ENCODE assay signal across 1 cellular context in the genomic region with DNA sequence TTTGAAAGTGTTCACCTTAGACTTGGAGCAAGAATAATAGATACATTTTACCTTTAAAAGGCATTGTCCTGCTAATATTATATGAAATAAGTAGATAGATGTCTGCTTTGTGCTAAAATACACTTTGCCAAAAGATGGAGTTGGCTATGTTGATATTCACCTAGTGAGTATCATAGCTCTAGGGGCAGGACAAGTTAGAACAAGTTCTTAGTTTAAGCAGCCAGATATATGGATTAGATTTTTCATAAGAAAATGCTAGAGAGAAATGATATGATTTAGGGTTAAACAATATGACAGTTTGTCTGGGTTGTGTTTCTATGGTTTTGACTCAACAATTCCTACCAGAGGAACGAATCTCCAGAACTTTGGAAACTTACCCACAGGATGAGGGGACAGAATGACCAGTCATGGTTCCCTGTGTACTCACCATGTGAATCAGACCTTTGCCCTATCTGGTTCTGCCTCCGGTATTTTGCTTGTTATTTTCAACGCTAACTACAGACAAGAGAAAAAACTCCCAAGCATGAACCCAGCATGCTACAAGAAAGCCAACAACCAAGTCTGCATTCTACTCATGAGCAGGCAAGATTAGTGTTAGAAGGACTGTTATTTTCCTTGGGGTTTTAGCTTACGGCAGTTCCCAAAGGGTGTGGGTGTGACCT.
TF ChIP-seq lines count a peak whose summit lies in the region.

No MANE protein-coding gene starts in this region.

TF ChIP-seq in GM12878, 131 proteins besides CTCF, POLR2A, EP300 and RAD21:
- TF ChIP-seq BCL11A (IDR thresholded peaks at IDR 0.05; ENCODE audit: low read depth, low read length), result no peak
- TF ChIP-seq IKZF2 (IDR thresholded peaks at IDR 0.05), result peak in 1 of 2 experiments; percentile 16; a peak in 1 of 4 replicates
